ENCODE assay signal across 1 cellular context in genomic region chr6:10747251-10747972, GRCh38.
TF ChIP-seq lines count a peak whose summit lies in the region.

Gene TMEM14B (plus strand): TSS chr6:10747805. CDS start chr6:10749246, 1,441 bp downstream.

TF ChIP-seq in HepG2, 621 proteins besides CTCF, POLR2A, EP300 and RAD21 (continued from another document and continues in another):
- TF ChIP-seq PAXIP1 (CRISPR knock-in tag; conservative IDR thresholded peaks at IDR 0.05) (peak; percentile 74), ZNF3 (CRISPR knock-in tag; IDR thresholded peaks at IDR 0.05) (no peak; the same call in 1 of the 2 replicates), ZNF598 (CRISPR knock-in tag; IDR thresholded peaks at IDR 0.05; ENCODE audit: borderline replicate concordance) (peak; percentile 54; the same call in 1 of the 2 replicates), SMYD3 (CRISPR knock-in tag; IDR thresholded peaks at IDR 0.05) (no peak), STAT6 (CRISPR knock-in tag; IDR thresholded peaks at IDR 0.05; ENCODE audit: borderline replicate concordance) (peak; percentile 69; the same call in 1 of the 2 replicates), ZC3H13 (CRISPR knock-in tag; IDR thresholded peaks at IDR 0.05) (peak; percentile 95), ZNF235 (CRISPR knock-in tag; IDR thresholded peaks at IDR 0.05; ENCODE audit: borderline replicate concordance) (peak; percentile 94), CENPX (CRISPR knock-in tag; IDR thresholded peaks at IDR 0.05) (no peak), ZNF691 (CRISPR knock-in tag; IDR thresholded peaks at IDR 0.05; ENCODE audit: borderline replicate concordance, low read depth) (peak; percentile 89; the same call in 1 of the 2 replicates), CSRNP2 (CRISPR knock-in tag; conservative IDR thresholded peaks at IDR 0.05; ENCODE audit: low read depth) (no peak; the same call in 1 of the 2 replicates), TRIM22 (IDR thresholded peaks at IDR 0.05) (no peak), ZNF737 (CRISPR knock-in tag; IDR thresholded peaks at IDR 0.05; ENCODE audit: borderline replicate concordance) (no peak), ELF3 (CRISPR knock-in tag; IDR thresholded peaks at IDR 0.05) (peak; percentile 81), HINFP (CRISPR knock-in tag; IDR thresholded peaks at IDR 0.05; ENCODE audit: low read depth) (peak; percentile 79; the same call in 1 of the 2 replicates), KLF15 (CRISPR knock-in tag; IDR thresholded peaks at IDR 0.05; ENCODE audit: borderline replicate concordance) (no peak; the same call in 1 of the 2 replicates), JARID2 (CRISPR knock-in tag; IDR thresholded peaks at IDR 0.05; ENCODE audit: insufficient replicate concordance) (peak; percentile 34), ZNF543 (CRISPR knock-in tag; IDR thresholded peaks at IDR 0.05) (peak; percentile 43; the same call in 1 of the 2 replicates), NCOA2 (CRISPR knock-in tag; IDR thresholded peaks at IDR 0.05) (peak; percentile 48; the same call in 1 of the 2 replicates), NFATC3 (CRISPR knock-in tag; IDR thresholded peaks at IDR 0.05) (peak; percentile 82), ZKSCAN8 (CRISPR knock-in tag; IDR thresholded peaks at IDR 0.05; ENCODE audit: borderline replicate concordance) (peak; percentile 75; the same call in 1 of the 2 replicates), ZBTB40 (IDR thresholded peaks at IDR 0.05) (no peak), ZBTB40 (CRISPR knock-in tag; IDR thresholded peaks at IDR 0.05) (peak; percentile 74), ATF7-NPFF (CRISPR knock-in tag; IDR thresholded peaks at IDR 0.05; ENCODE audit: low read depth) (peak; percentile 94), HNRNPL (IDR thresholded peaks at IDR 0.05; ENCODE audit: low read depth, low read length) (no peak), NR2F2 (IDR thresholded peaks at IDR 0.05; ENCODE audit: borderline replicate concordance, low read depth) (peak; percentile 28; the same call in 1 of the 2 replicates), GLI4 (CRISPR knock-in tag; IDR thresholded peaks at IDR 0.05; ENCODE audit: borderline replicate concordance) (no peak), ZNF891 (CRISPR knock-in tag; IDR thresholded peaks at IDR 0.05) (peak; percentile 95), ZBTB43 (CRISPR knock-in tag; conservative IDR thresholded peaks at IDR 0.05) (peak; percentile 79)
